Comparison of ENCODE assay signal across 17 cellular contexts in the genomic region with DNA sequence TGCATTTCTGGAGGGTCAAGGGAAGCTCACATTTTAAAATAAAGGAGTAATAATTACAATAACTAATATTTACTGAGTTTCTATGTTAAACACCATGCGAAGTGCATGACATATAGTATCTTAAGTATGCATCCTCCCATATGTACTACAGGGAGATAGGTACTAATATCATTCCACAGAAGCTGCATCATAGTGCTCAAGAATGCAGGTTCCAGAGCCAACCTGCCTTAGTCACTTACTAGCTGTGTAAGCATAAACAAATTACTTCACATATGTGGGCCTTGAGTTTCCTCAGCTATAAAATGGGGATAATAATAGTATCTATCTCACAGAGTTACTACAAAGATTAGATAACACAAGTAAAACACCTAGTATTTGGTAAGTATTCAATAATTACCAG. TPM values are rescaled to one million over a fixed set of nuclear protein-coding genes. Genes with fewer than 3 reads are reported as not detected.
DNase-seq lines count a peak whose midpoint lies in the region; ATAC-seq and TF ChIP-seq lines count a peak whose summit lies in the region.
"Had no signal": no experiment of that assay in that cellular context is flagged by ENCODE, and none has a peak within 500 bp of the region (broad histone marks: within the 10 kb centered on the region; RNA-seq: fewer than 3 reads in every experiment).

No MANE protein-coding gene starts in this region.

- H3K4me1 ChIP-seq in cardiac muscle cell (ENCODE audit: low read depth) (peaks cover 82% of the 10 kb centered on the region), heart right ventricle (peaks cover 0 to 15% (median 0%) of the 10 kb centered on the region in 9 donors), stomach (no peaks in the 10 kb centered on the region)

- no peak for ATAC-seq in heart right ventricle

- TF ChIP-seq CTCF in cardiac muscle cell (IDR thresholded peaks at IDR 0.05; ENCODE audit: low read depth, low read length), result no peak
- no peak for TF ChIP-seq CTCF in heart right ventricle (IDR thresholded peaks at IDR 0.05)
- no peak for TF ChIP-seq CTCF in fibroblast of the aortic adventitia (IDR thresholded peaks at IDR 0.05; ENCODE audit: insufficient read depth, low read length)
- TF ChIP-seq CTCF in stomach (IDR thresholded peaks at IDR 0.05), result no peak

- no peak for TF ChIP-seq EP300 in stomach (IDR thresholded peaks at IDR 0.05)

- DNase-seq in cardiac muscle cell (ENCODE audit: low read depth in 1 of 2, low spot score in 1 of 2), result peak in 1 of 2 donors; percentile 45
- DNase-seq in heart right ventricle, result no peak
- DNase-seq in SW 1271 (lab: John Stamatoyannopoulos, UW), result peak; percentile 32 to 40
- peak; percentile 54 for DNase-seq in fibroblast of the aortic adventitia (ENCODE audit: low read depth)
- no peak for DNase-seq in T1000 (lab: John Stamatoyannopoulos, UW)
- no peak for DNase-seq in NCI-H526 (lab: John Stamatoyannopoulos, UW)
- DNase-seq in T-helper 1 cell, result no peak
- DNase-seq in stomach, result no peak
- DNase-seq: activated CD4-positive, alpha-beta T cell treated with anti-CD3 and anti-CD28 coated beads for 4 hours; activated naive CD8-positive, alpha-beta T cell treated with anti-CD3 and anti-CD28 coated beads, Interleukin-2, amount 10 ng/mL, durations not matched to agents 7 days and 5 days; activated T-cell treated with anti-CD3 and anti-CD28 coated beads for 4 hours; H7; Karpas-422; NCI-H2081; stimulated activated naive CD4-positive, alpha-beta T cell treated with Interleukin-2 at 50 U/mL for 16 hours had no signal

- intact Hi-C loops in heart right ventricle (cut with DNase I), result no loop called here
- intact Hi-C loops in stomach (cut with DNase I; ENCODE audit: low total_unique reads), result no loop called here

- WGBS in heart right ventricle, 2 donors, result 85 to 93% methylated on average over 1 of the region's 1 CpG
- WGBS in stomach, 5 donors, result 65 to 87% (median 76%) methylated on average over 1 of the region's 1 CpG

- H3K4me3 ChIP-seq in cardiac muscle cell (no peak overlapping the region), heart right ventricle (no peak overlapping the region), fibroblast of the aortic adventitia (ENCODE audit: low read depth, low read length) (no peak overlapping the region), stomach (no peak overlapping the region)
- H3K4me3 ChIP-seq: coronary artery, smooth muscle cell had no signal

- peak overlapping the region; percentile 66 for H3K27ac ChIP-seq in cardiac muscle cell
- H3K27ac ChIP-seq in heart right ventricle, result no peak overlapping the region
- no peak overlapping the region for H3K27ac ChIP-seq in stomach
- H3K27ac ChIP-seq: coronary artery had no signal

- TF ChIP-seq POLR2A in stomach (IDR thresholded peaks at IDR 0.05), result no peak

- no peaks in the 10 kb centered on the region for H3K9me3 ChIP-seq in cardiac muscle cell (ENCODE audit: low read depth)
- no peaks in the 10 kb centered on the region for H3K9me3 ChIP-seq in heart right ventricle
- H3K9me3 ChIP-seq in stomach, result no peaks in the 10 kb centered on the region

- H3K27me3 ChIP-seq in cardiac muscle cell (no peaks in the 10 kb centered on the region), heart right ventricle (no peaks in the 10 kb centered on the region), stomach (no peaks in the 10 kb centered on the region)

- H3K36me3 ChIP-seq in cardiac muscle cell (no peaks in the 10 kb centered on the region), heart right ventricle (peaks cover 0 to 22% (median 0%) of the 10 kb centered on the region in 9 donors), stomach (peaks cover 0 to 5% (median 0%) of the 10 kb centered on the region in 4 donors)

RNA-seq across cellular contexts. Expression of a gene that starts 18.3 kb away (rescaled TPM):
- total RNA-seq in cardiac muscle cell (28.5 and 64.6 TPM in 2 replicates), heart right ventricle (10 to 100 TPM in 3 of 10 donors, 1 to 10 TPM in 7; 6.5 to 13.1 (median 9.1) TPM), fibroblast of the aortic adventitia (ENCODE audit: low replicate concordance) (4.2 and 13.2 TPM in 2 replicates), stomach (10 to 100 TPM in 1 of 5 donors, 1 to 10 TPM in 3, not detected in 1; 1.9 to 14.3 (median 3.9) TPM)
- polyA plus RNA-seq in cardiac muscle cell (48.6 and 78.1 TPM in 2 replicates), heart right ventricle (1 to 10 TPM; 1.3 to 1.8 TPM), stomach (under 1 TPM; 0.40 to 0.76 (median 0.50) TPM)
- total RNA-seq: activated naive CD8-positive, alpha-beta T cell treated with anti-CD3 and anti-CD28 coated beads, Interleukin-2, amount 10 ng/mL, durations not matched to agents 7 days and 5 days had no signal

Comparison
In these comparisons a context has a peak if more than half of its experiments do, and no peak if none do; other contexts are left out.
1. DNase-seq: peak in SW 1271 (2 of 2) and fibroblast of the aortic adventitia (single experiment); none in heart right ventricle (0 of 2), T1000 (single experiment), NCI-H526 (0 of 2), T-helper 1 cell (0 of 5) and stomach (single experiment).